23 cellular contexts compared by ENCODE assay signal in the genomic region with DNA sequence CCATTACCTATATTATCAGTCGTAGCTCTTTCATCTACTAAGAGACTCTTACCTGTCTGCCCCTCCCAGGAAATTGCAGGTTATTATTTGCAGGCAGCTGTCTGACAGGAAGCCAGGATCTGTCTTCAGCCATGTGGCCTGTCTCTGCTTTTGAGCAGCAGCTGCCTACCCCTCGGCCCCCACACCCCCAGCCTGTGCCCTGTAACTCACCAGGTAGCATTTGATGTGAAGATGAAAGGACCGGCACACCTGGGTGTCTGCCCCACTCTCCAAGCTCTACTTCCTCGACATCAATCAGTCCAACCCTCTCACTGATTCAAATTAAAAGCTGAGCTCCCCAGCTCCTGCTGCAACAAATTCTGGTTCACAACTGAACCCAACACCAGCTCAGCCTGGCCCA.
DNase-seq lines count a peak whose midpoint lies in the region; ATAC-seq and TF ChIP-seq lines count a peak whose summit lies in the region.
"Had no signal": no experiment of that assay in that cellular context is flagged by ENCODE, and none has a peak within 500 bp of the region (broad histone marks: within the 10 kb centered on the region; RNA-seq: fewer than 3 reads in every experiment).

No MANE protein-coding gene starts in this region.

- H3K36me3 Mint-ChIP-seq in stimulated activated memory B cell treated with anti-CD40 and anti-IgM and Interleukin-4, amounts not matched to agents 10 μg/mL and 1 μg/mL and 100 μg/mL, for 72 hours = no peaks in the 10 kb centered on the region
- H3K36me3 Mint-ChIP-seq in endothelial cell (ENCODE audit: low read depth, unreplicated experiment) = peaks cover 3% of the 10 kb centered on the region
- H3K36me3 Mint-ChIP-seq: activated naive CD4-positive, alpha-beta T cell treated with anti-CD3 and anti-CD28 coated beads, Interleukin-2, amount 50 U/mL, for 72 hours had no signal

- peak; percentile 19 for ATAC-seq in stimulated activated memory B cell treated with anti-CD40 and anti-IgM and Interleukin-4, amounts not matched to agents 10 μg/mL and 1 μg/mL and 100 μg/mL, for 72 hours
- ATAC-seq: activated naive CD4-positive, alpha-beta T cell treated with anti-CD3 and anti-CD28 coated beads, Interleukin-2, amount 50 U/mL, for 72 hours; psoas muscle; stimulated activated naive CD8-positive, alpha-beta T cell treated with anti-CD3 and anti-CD28 coated beads, Interleukin-15, Interleukin-2, amounts not matched to agents 100 U/mL and 50 U/mL, for 24 hours had no signal

- H3K27ac Mint-ChIP-seq in stimulated activated memory B cell treated with anti-CD40 and anti-IgM and Interleukin-4, amounts not matched to agents 10 μg/mL and 1 μg/mL and 100 μg/mL, for 72 hours = no peak overlapping the region
- no peak overlapping the region for H3K27ac Mint-ChIP-seq in endothelial cell (ENCODE audit: unreplicated experiment)
- H3K27ac Mint-ChIP-seq: activated CD4-positive, alpha-beta memory T cell treated with anti-CD3 and anti-CD28 coated beads, Interleukin-2, amount 10 ng/mL, durations not matched to agents 7 days and 5 days; activated naive CD4-positive, alpha-beta T cell treated with anti-CD3 and anti-CD28 coated beads, Interleukin-2, amount 50 U/mL, for 72 hours had no signal

- H3K9me3 Mint-ChIP-seq in stimulated activated memory B cell treated with anti-CD40 and anti-IgM and Interleukin-4, amounts not matched to agents 10 μg/mL and 1 μg/mL and 100 μg/mL, for 72 hours = no peaks in the 10 kb centered on the region
- H3K9me3 Mint-ChIP-seq in endothelial cell (ENCODE audit: unreplicated experiment) = no peaks in the 10 kb centered on the region
- H3K9me3 Mint-ChIP-seq: activated CD4-positive, alpha-beta memory T cell treated with anti-CD3 and anti-CD28 coated beads, Interleukin-2, amount 10 ng/mL, durations not matched to agents 7 days and 5 days had no signal

- H3K4me1 Mint-ChIP-seq in stimulated activated memory B cell treated with anti-CD40 and anti-IgM and Interleukin-4, amounts not matched to agents 10 μg/mL and 1 μg/mL and 100 μg/mL, for 72 hours = peaks cover 6% of the 10 kb centered on the region
- H3K4me1 Mint-ChIP-seq in endothelial cell (ENCODE audit: unreplicated experiment) = peaks cover 7% of the 10 kb centered on the region
- H3K4me1 Mint-ChIP-seq: activated CD4-positive, alpha-beta memory T cell treated with anti-CD3 and anti-CD28 coated beads, Interleukin-2, amount 10 ng/mL, durations not matched to agents 7 days and 5 days had no signal

- peak; percentile 19 for DNase-seq in NCI-H2196 treated with DMSO at 0.1 percent for 48 hours (lab: John Stamatoyannopoulos, UW; ENCODE audit: unreplicated experiment)
- no peak for DNase-seq in NCI-H2196 (lab: John Stamatoyannopoulos, UW; ENCODE audit: unreplicated experiment)
- peak; percentile 48 for DNase-seq in NCI-H1105 treated with DMSO at 0.1 percent for 48 hours (lab: John Stamatoyannopoulos, UW)
- peak; percentile 21 for DNase-seq in NCI-H748 treated with DMSO at 0.1 percent for 48 hours (lab: John Stamatoyannopoulos, UW)
- DNase-seq in amygdala (lab: John Stamatoyannopoulos, UW) = no peak
- DNase-seq in endothelial cell (ENCODE audit: low spot score) = no peak
- DNase-seq in NCI-H446 (lab: John Stamatoyannopoulos, UW) = no peak
- DNase-seq: activated CD4-positive, alpha-beta memory T cell treated with anti-CD3 and anti-CD28 coated beads, Interleukin-2, amount 10 ng/mL, durations not matched to agents 7 days and 5 days; activated CD8-positive, alpha-beta memory T cell treated with anti-CD3 and anti-CD28 coated beads, Interleukin-2, amount 50 U/mL, for 48 hours; anterior cingulate cortex; effector memory CD4-positive, alpha-beta T cell; erythroblast; head of caudate nucleus; kidney; NCI-H146; occipital lobe; Peyer's patch; psoas muscle; stimulated activated CD4-positive, alpha-beta T cell treated with anti-CD3 and anti-CD28 coated beads, Interleukin-4, amount 100 ng/mL, for 4 hours; stimulated activated naive CD8-positive, alpha-beta T cell treated with anti-CD3 and anti-CD28 coated beads, Interleukin-15, Interleukin-2, amounts not matched to agents 100 U/mL and 50 U/mL, for 24 hours; testis had no signal

- TF ChIP-seq CTCF in endothelial cell (IDR thresholded peaks at IDR 0.05; ENCODE audit: unreplicated experiment) = no peak

- no peak overlapping the region for H3K4me3 Mint-ChIP-seq in stimulated activated memory B cell treated with anti-CD40 and anti-IgM and Interleukin-4, amounts not matched to agents 10 μg/mL and 1 μg/mL and 100 μg/mL, for 72 hours
- no peak overlapping the region for H3K4me3 Mint-ChIP-seq in endothelial cell (ENCODE audit: unreplicated experiment)
- H3K4me3 Mint-ChIP-seq: activated CD4-positive, alpha-beta memory T cell treated with anti-CD3 and anti-CD28 coated beads, Interleukin-2, amount 10 ng/mL, durations not matched to agents 7 days and 5 days had no signal

- H3K27me3 Mint-ChIP-seq in stimulated activated memory B cell treated with anti-CD40 and anti-IgM and Interleukin-4, amounts not matched to agents 10 μg/mL and 1 μg/mL and 100 μg/mL, for 72 hours = no peaks in the 10 kb centered on the region
- H3K27me3 Mint-ChIP-seq in endothelial cell (ENCODE audit: unreplicated experiment) = peaks cover 8% of the 10 kb centered on the region

Comparison
In these comparisons a context has a peak if more than half of its experiments do, and no peak if none do; other contexts are left out.
1. DNase-seq: peak in NCI-H2196 treated with DMSO at 0.1 percent for 48 hours (single experiment), NCI-H1105 treated with DMSO at 0.1 percent for 48 hours (single experiment) and NCI-H748 treated with DMSO at 0.1 percent for 48 hours (single experiment); none in NCI-H2196 (single experiment), amygdala (0 of 56), endothelial cell (single experiment) and NCI-H446 (0 of 2).